8 cellular contexts compared by ENCODE assay signal in the genomic region with DNA sequence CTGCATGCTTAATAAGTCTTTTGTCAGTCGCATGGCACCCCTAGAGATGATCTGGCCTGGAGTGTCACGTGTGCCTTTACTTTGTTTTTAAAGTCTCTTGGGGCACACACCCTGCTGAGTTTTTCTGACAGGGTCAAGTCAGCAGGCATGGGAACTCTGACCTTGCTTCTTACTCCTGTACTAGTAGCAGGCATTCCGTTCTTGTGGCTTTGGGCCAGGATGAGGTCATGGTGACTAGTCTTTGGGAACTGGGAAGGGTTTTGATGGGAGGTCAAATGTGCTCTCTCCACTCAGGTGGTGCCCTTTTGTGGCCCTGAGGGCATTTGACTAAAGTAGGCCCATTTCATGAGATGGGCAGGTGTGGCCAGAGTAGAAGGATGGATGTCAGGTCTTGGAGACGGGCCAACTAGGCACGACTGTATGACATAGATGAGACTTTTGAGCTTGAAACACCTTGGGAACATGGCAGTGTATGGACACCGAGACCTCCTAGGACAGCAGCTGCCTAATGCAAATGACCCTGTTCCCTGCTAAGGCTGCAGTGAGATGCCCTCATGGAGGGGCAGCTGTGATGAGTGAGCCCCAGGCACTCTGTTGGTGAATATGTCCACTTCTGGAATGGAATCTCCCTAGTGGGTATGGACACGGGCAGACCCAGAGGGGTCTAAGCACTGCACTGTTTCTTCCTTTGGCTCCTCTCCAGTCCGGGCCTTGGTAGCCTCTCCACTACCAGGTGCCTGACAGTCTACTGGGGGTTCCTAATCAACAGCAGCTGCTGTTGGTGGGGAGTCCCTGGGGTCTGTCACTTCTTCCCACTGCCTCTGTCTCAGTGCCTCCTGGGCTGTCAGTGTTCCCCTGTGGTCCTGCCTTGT. TPM values are rescaled to one million over a fixed set of nuclear protein-coding genes. Genes with fewer than 3 reads are reported as not detected.
A peak's percentile ranks its signal among the peaks of the same experiment; 100 is the strongest.
DNase-seq lines count a peak whose midpoint lies in the region; ATAC-seq and TF ChIP-seq lines count a peak whose summit lies in the region.

No MANE protein-coding gene starts in this region.

- H3K36me3 ChIP-seq in OCI-LY7 (ENCODE audit: insufficient read depth, low read length) = peaks cover 79% of the 10 kb centered on the region
- H3K36me3 ChIP-seq in suprapubic skin = peaks cover 65% of the 10 kb centered on the region

- H3K9me3 ChIP-seq in OCI-LY7 (ENCODE audit: low read length) = no peaks in the 10 kb centered on the region
- H3K9me3 ChIP-seq in suprapubic skin = no peaks in the 10 kb centered on the region

- H3K27ac ChIP-seq in OCI-LY7 (ENCODE audit: low read depth, low read length, poor library complexity, severe bottlenecking) = no peak overlapping the region
- no peak overlapping the region for H3K27ac ChIP-seq in suprapubic skin

- DNase-seq in OCI-LY7 (ENCODE audit: low spot score) = no peak
- DNase-seq in fibroblast of the aortic adventitia (ENCODE audit: low read depth) = peak; percentile 76
- peak; percentile 17 for DNase-seq in putamen (ENCODE audit: low spot score)
- no peak for DNase-seq in NCI-H510A treated with DMSO at 0.1 percent for 48 hours (lab: John Stamatoyannopoulos, UW)
- no peak for DNase-seq in NCI-H1436 (lab: John Stamatoyannopoulos, UW)
- DNase-seq in suprapubic skin (ENCODE audit: low spot score in 2 of 2) = no peak

- POLR2A ChIA-PET in OCI-LY7 (lab: Charles Lee) = interaction anchor here (0.5 kb wide), 1 partner anchor 1146 kb away, joined by 3 read pairs; no protein-coding TSS in a partner anchor

- no peak overlapping the region for H3K4me2 ChIP-seq in OCI-LY7 (ENCODE audit: low read length)

- H3K9me2 ChIP-seq in OCI-LY7 (ENCODE audit: insufficient read depth, low read length) = no peaks in the 10 kb centered on the region

- WGBS in suprapubic skin = 85% methylated on average over 8 of the region's 8 CpGs

- H3K4me3 ChIP-seq in GM12875 (ENCODE audit: low read depth, low read length) = no peak overlapping the region
- H3K4me3 ChIP-seq in OCI-LY7 (ENCODE audit: low read depth, low read length, poor library complexity, severe bottlenecking) = no peak overlapping the region
- H3K4me3 ChIP-seq in fibroblast of the aortic adventitia (ENCODE audit: low read depth, low read length) = no peak overlapping the region
- H3K4me3 ChIP-seq in suprapubic skin = no peak overlapping the region

- TF ChIP-seq POLR2A in suprapubic skin (IDR thresholded peaks at IDR 0.05) = no peak

- no TSS peak for BruUV-seq in OCI-LY7 (replicated peaks; lab: Mats Ljungman, UMichigan)

- no peaks in the 10 kb centered on the region for H3K4me1 ChIP-seq in OCI-LY7 (ENCODE audit: insufficient read depth, low read length, poor library complexity, severe bottlenecking)
- H3K4me1 ChIP-seq in suprapubic skin = peaks cover 17% of the 10 kb centered on the region

- intact Hi-C loops in OCI-LY7 (cut with micrococcal nuclease; ENCODE audit: unreplicated experiment) = loop anchor here (5.0 kb wide), 1 partner anchor 380 kb away; no protein-coding TSS in a partner anchor

- H3K79me2 ChIP-seq in OCI-LY7 (ENCODE audit: insufficient read depth, low read depth, low read length) = no peaks in the 10 kb centered on the region

- ATAC-seq in HG02588 (IDR thresholded peaks at IDR 0.05; ENCODE audit: unreplicated experiment) = no peak

- peak; percentile 14; the same call in 1 of the 2 replicates for TF ChIP-seq CTCF in GM12875 (IDR thresholded peaks at IDR 0.05; ENCODE audit: borderline replicate concordance, insufficient read depth, low read depth, low read length)
- TF ChIP-seq CTCF in OCI-LY7 (conservative IDR thresholded peaks at IDR 0.05; ENCODE audit: low read length) = peak; percentile 51
- peak; percentile 47 for TF ChIP-seq CTCF in fibroblast of the aortic adventitia (IDR thresholded peaks at IDR 0.05; ENCODE audit: insufficient read depth, low read length)
- no peak for TF ChIP-seq CTCF in suprapubic skin (IDR thresholded peaks at IDR 0.05)

- CTCF ChIA-PET in OCI-LY7 (lab: Charles Lee; ENCODE audit: unreplicated experiment) = no interaction called here

- no peak for TF ChIP-seq EP300 in suprapubic skin (IDR thresholded peaks at IDR 0.05)

- H2AFZ ChIP-seq in OCI-LY7 (ENCODE audit: low read length) = no peak overlapping the region

- no peaks in the 10 kb centered on the region for H3K27me3 ChIP-seq in suprapubic skin

- H4K20me1 ChIP-seq in OCI-LY7 (ENCODE audit: insufficient read depth, low read length) = no peaks in the 10 kb centered on the region

RNA-seq across cellular contexts. Expression of gene SRPRB, which starts 16.4 kb away (rescaled TPM):
- 36.0 and 39.4 TPM in 2 replicates for total RNA-seq in OCI-LY7 (2014; rRNA removed; shearing (Covaris generic))
- total RNA-seq in OCI-LY7 (2022) = 44.8 and 54.1 TPM in 2 replicates
- total RNA-seq in fibroblast of the aortic adventitia (ENCODE audit: low replicate concordance) = 76.7 and 86.9 TPM in 2 replicates
- total RNA-seq in suprapubic skin = 10 to 100 TPM; 21.1 to 36.5 (median 23.8) TPM

Comparison
In these comparisons a context has a peak if more than half of its experiments do, and no peak if none do; other contexts are left out.
1. CTCF ChIP-seq: peak in GM12875 (single experiment), OCI-LY7 (single experiment) and fibroblast of the aortic adventitia (single experiment); none in suprapubic skin (0 of 2).
2. DNase-seq: peak in fibroblast of the aortic adventitia (single experiment) and putamen (single experiment); none in OCI-LY7 (single experiment), NCI-H510A treated with DMSO at 0.1 percent for 48 hours (single experiment), NCI-H1436 (single experiment) and suprapubic skin (0 of 2).